10 cellular contexts compared by ENCODE assay signal in genomic region chr7:115475774-115476407, GRCh38.
DNase-seq lines count a peak whose midpoint lies in the region; ATAC-seq, FAIRE-seq and TF ChIP-seq lines count a peak whose summit lies in the region.
"Had no signal": no experiment of that assay in that cellular context is flagged by ENCODE, and none has a peak within 500 bp of the region (broad histone marks: within the 10 kb centered on the region; RNA-seq: fewer than 3 reads in every experiment).

No MANE protein-coding gene starts in this region.

- TF ChIP-seq CTCF in D721Med (IDR thresholded peaks at IDR 0.05; ENCODE audit: insufficient read depth, missing control alignments) (peak; percentile 38), WERI-Rb-1 (IDR thresholded peaks at IDR 0.05; ENCODE audit: low read depth, low read length) (peak; percentile 42; the same call in 1 of the 2 replicates), osteoblast (IDR thresholded peaks at IDR 0.05; ENCODE audit: extremely low read depth, low read depth, low read length) (no peak)

- H2BK120ac ChIP-seq in mesendoderm (ENCODE audit: low read depth, low read length): peak overlapping the region; percentile 38

- H3K79me2 ChIP-seq in mesendoderm (ENCODE audit: control insufficient read depth, insufficient read depth, low read length): no peaks in the 10 kb centered on the region
- no peaks in the 10 kb centered on the region for H3K79me2 ChIP-seq in osteoblast (ENCODE audit: insufficient read depth, low read length)

- H3K9me3 ChIP-seq in WERI-Rb-1 (ENCODE audit: severe bottlenecking): no peaks in the 10 kb centered on the region
- no peaks in the 10 kb centered on the region for H3K9me3 ChIP-seq in osteoblast (ENCODE audit: low read depth, low read length)
- H3K9me3 ChIP-seq: esophagus muscularis mucosa had no signal

- H4K8ac ChIP-seq in mesendoderm (ENCODE audit: low read depth, low read length): no peak overlapping the region

- H3K36me3 ChIP-seq in WERI-Rb-1 (no peaks in the 10 kb centered on the region), mesendoderm (ENCODE audit: control insufficient read depth, insufficient read depth, low read length) (no peaks in the 10 kb centered on the region), osteoblast (ENCODE audit: insufficient read depth, low read length) (no peaks in the 10 kb centered on the region)
- H3K36me3 ChIP-seq: esophagus muscularis mucosa had no signal

- H3K4me1 ChIP-seq in mesendoderm (ENCODE audit: control insufficient read depth, low read depth, low read length): peaks cover 3% of the 10 kb centered on the region
- H3K4me1 ChIP-seq in osteoblast (ENCODE audit: insufficient read depth, low read length): no peaks in the 10 kb centered on the region

- no peak overlapping the region for H3K4me2 ChIP-seq in mesendoderm (ENCODE audit: low read length)
- no peak overlapping the region for H3K4me2 ChIP-seq in osteoblast (ENCODE audit: insufficient read depth, low read length)

- no peak overlapping the region for H3K18ac ChIP-seq in mesendoderm (ENCODE audit: low read length)

- H4K5ac ChIP-seq in mesendoderm (ENCODE audit: low read length): no peak overlapping the region

- no peak overlapping the region for H2AK5ac ChIP-seq in mesendoderm (ENCODE audit: low read length)

- H3K27ac ChIP-seq in WERI-Rb-1 (no peak overlapping the region), mesendoderm (ENCODE audit: low read depth, low read length) (no peak overlapping the region), osteoblast (ENCODE audit: low read depth, low read length) (no peak overlapping the region)
- H3K27ac ChIP-seq: esophagus muscularis mucosa had no signal

- no CpG with 5 or more reads among the region's 14 CpGs for WGBS in mesendoderm (ENCODE audit: extremely low coverage, insufficient coverage, low lambda C conversion rate)

- H4K20me1 ChIP-seq in osteoblast (ENCODE audit: insufficient read depth, low read length): no peaks in the 10 kb centered on the region

- H3K4ac ChIP-seq in mesendoderm (ENCODE audit: low read depth, low read length): no peak overlapping the region

- no peak overlapping the region for H3K23ac ChIP-seq in mesendoderm (ENCODE audit: low read length)

- DNase-seq in D721Med (ENCODE audit: insufficient read length, low spot score) (no peak), WERI-Rb-1 (peak; percentile 15), mesendoderm (peak; percentile 85), HUDEP-2 (lab: John Stamatoyannopoulos, UW; ENCODE audit: unreplicated experiment in 76 of 76) (no peak), osteoblast (ENCODE audit: insufficient read length, low spot score, missing footprints) (no peak), HPDE6-E6E7 (ENCODE audit: extremely low spot score) (no peak)
- DNase-seq in activated CD4-positive, CD25-positive, alpha-beta regulatory T cell treated with anti-CD3 and anti-CD28 coated beads, Interleukin-2, amount 50 U/mL, for 72 hours: no peak
- DNase-seq: activated CD4-positive, alpha-beta T cell treated with anti-CD3 and anti-CD28 coated beads, Interleukin-2, amount 50 U/mL, for 48 hours had no signal

- no peak overlapping the region for H2AFZ ChIP-seq in osteoblast (ENCODE audit: low read length)

- H3K79me1 ChIP-seq in mesendoderm (ENCODE audit: low read length): no peaks in the 10 kb centered on the region

- H3K4me3 ChIP-seq in WERI-Rb-1 (ENCODE audit: low read depth, low read length) (no peak overlapping the region), mesendoderm (ENCODE audit: low read length) (no peak overlapping the region), osteoblast (ENCODE audit: insufficient read depth, low read length) (no peak overlapping the region)

- H3K56ac ChIP-seq in mesendoderm (ENCODE audit: low read length): peak overlapping the region; percentile 45

- H2BK15ac ChIP-seq in mesendoderm (replicated peaks; ENCODE audit: low read depth): no peak overlapping the region

- no peak for FAIRE-seq in D721Med (lab: Jason Lieb, UNC)

- H3K27me3 ChIP-seq in WERI-Rb-1 (ENCODE audit: insufficient read depth, low read depth, severe bottlenecking): no peaks in the 10 kb centered on the region
- no peaks in the 10 kb centered on the region for H3K27me3 ChIP-seq in mesendoderm (ENCODE audit: insufficient read depth, low read length, poor library complexity)
- no peaks in the 10 kb centered on the region for H3K27me3 ChIP-seq in osteoblast (ENCODE audit: insufficient read depth, low read length)

- peak; percentile 49 for ATAC-seq in HG02885 (IDR thresholded peaks at IDR 0.05; ENCODE audit: poor library complexity, unreplicated experiment)

- peak overlapping the region; percentile 46 for H3K9ac ChIP-seq in mesendoderm (ENCODE audit: low read length)

- H2BK5ac ChIP-seq in mesendoderm (ENCODE audit: low read length): no peak overlapping the region

Comparison
In these comparisons a context has a peak if more than half of its experiments do, and no peak if none do; other contexts are left out.
1. DNase-seq: peak in WERI-Rb-1 (single experiment) and mesendoderm (single experiment); none in D721Med (single experiment), HUDEP-2 (0 of 76), activated CD4-positive, CD25-positive, alpha-beta regulatory T cell treated with anti-CD3 and anti-CD28 coated beads, Interleukin-2, amount 50 U/mL, for 72 hours (single experiment), osteoblast (single experiment) and HPDE6-E6E7 (single experiment).